ENCODE assay signal across 8 cellular contexts in genomic region chr3:46097691-46098241, GRCh38.
A peak's percentile ranks its signal among the peaks of the same experiment; 100 is the strongest.
DNase-seq lines count a peak whose midpoint lies in the region; ATAC-seq, FAIRE-seq and TF ChIP-seq lines count a peak whose summit lies in the region.

No MANE protein-coding gene starts in this region.

- H4K20me1 ChIP-seq in MM.1S (ENCODE audit: insufficient read depth, low read length) = no peaks in the 10 kb centered on the region

- DNase-seq in activated CD8-positive, alpha-beta memory T cell treated with anti-CD3 and anti-CD28 coated beads for 24 hours = peak; percentile 79
- no peak for DNase-seq in activated CD8-positive, alpha-beta memory T cell treated with anti-CD3 and anti-CD28 coated beads, Interleukin-2, amount 50 U/mL, for 4 hours
- no peak for DNase-seq in MM.1S
- DNase-seq in amniotic epithelial cell (ENCODE audit: low read depth) = peak; percentile 57
- DNase-seq in pancreas = peak in 1 of 6 donors; percentile 21
- no peak for DNase-seq in NCI-H146 (lab: John Stamatoyannopoulos, UW)

- H3K4me3 ChIP-seq in MM.1S (ENCODE audit: low read length) (no peak overlapping the region), pancreas (no peak overlapping the region)

- H3F3A ChIP-seq in MM.1S (ENCODE audit: insufficient read depth, low read length) = peaks cover 39% of the 10 kb centered on the region

- H3K9me2 ChIP-seq in MM.1S (replicated peaks; ENCODE audit: insufficient read depth, low read length) = no peaks in the 10 kb centered on the region

- peak overlapping the region; percentile 57 for H3K4me2 ChIP-seq in MM.1S (ENCODE audit: low read depth, low read length)

- H3K27ac ChIP-seq in MM.1S (ENCODE audit: low read length) (peak overlapping the region; percentile 97), pancreas (peak overlapping the region in 3 of 4 donors; percentile 5 to 64 (median 57))

- H2AFZ ChIP-seq in MM.1S (ENCODE audit: low read length) = peak overlapping the region; percentile 12; the same call in 1 of the 2 replicates

- peaks cover 78% of the 10 kb centered on the region for H3K4me1 ChIP-seq in MM.1S (ENCODE audit: low read length)
- H3K4me1 ChIP-seq in pancreas = no peaks in the 10 kb centered on the region

- H3K9me3 ChIP-seq in MM.1S (replicated peaks; ENCODE audit: insufficient read depth, low read length) (no peaks in the 10 kb centered on the region), pancreas (no peaks in the 10 kb centered on the region)

- peak overlapping the region; percentile 62 for H3K9ac ChIP-seq in MM.1S (ENCODE audit: low read length)

- 0 out of 2 replicates have a peak, but pooled peaks cover 5% of the 10 kb centered on the region for H3K79me2 ChIP-seq in MM.1S (ENCODE audit: low read length)

- ATAC-seq in pancreas (peak in 3 of 4 donors; percentile 38 to 74 (median 72)), GM18870 (IDR thresholded peaks at IDR 0.05; ENCODE audit: unreplicated experiment) (no peak), GM18505 (IDR thresholded peaks at IDR 0.05; ENCODE audit: unreplicated experiment) (no peak)

- no peak for FAIRE-seq in pancreas (lab: Jason Lieb, UNC)

- no peaks in the 10 kb centered on the region for H3K27me3 ChIP-seq in MM.1S (replicated peaks; ENCODE audit: insufficient read depth, low read length)
- H3K27me3 ChIP-seq in pancreas = no peaks in the 10 kb centered on the region

- TF ChIP-seq POLR2A in GM18505 (IDR thresholded peaks at IDR 0.05; ENCODE audit: borderline replicate concordance, extremely low read depth, insufficient read depth, insufficient read length) = no peak

- H3K36me3 ChIP-seq in MM.1S (replicated peaks; ENCODE audit: insufficient read depth, low read length) = no peaks in the 10 kb centered on the region
- no peaks in the 10 kb centered on the region for H3K36me3 ChIP-seq in pancreas

- intact Hi-C loops in pancreas (cut with DNase I) = no loop called here

- TF ChIP-seq CTCF in MM.1S (IDR thresholded peaks at IDR 0.05; ENCODE audit: low read length) (no peak), pancreas (IDR thresholded peaks at IDR 0.05) (no peak)

- 68% methylated on average over 6 of the region's 6 CpGs for WGBS in pancreas, 2 donors

Comparison
In these comparisons a context has a peak if more than half of its experiments do, and no peak if none do; other contexts are left out.
1. DNase-seq: peak in activated CD8-positive, alpha-beta memory T cell treated with anti-CD3 and anti-CD28 coated beads for 24 hours (single experiment) and amniotic epithelial cell (single experiment); none in activated CD8-positive, alpha-beta memory T cell treated with anti-CD3 and anti-CD28 coated beads, Interleukin-2, amount 50 U/mL, for 4 hours (single experiment), MM.1S (single experiment) and NCI-H146 (single experiment).
2. ATAC-seq: peak in pancreas (3 of 4); none in GM18870 (single experiment) and GM18505 (single experiment).